ENCODE assay signal across 16 cellular contexts in genomic region chr2:12110074-12110473, GRCh38.
DNase-seq lines count a peak whose midpoint lies in the region; ATAC-seq and TF ChIP-seq lines count a peak whose summit lies in the region.
"Had no signal": no experiment of that assay in that cellular context is flagged by ENCODE, and none has a peak within 500 bp of the region (broad histone marks: within the 10 kb centered on the region; RNA-seq: fewer than 3 reads in every experiment).

No MANE protein-coding gene starts in this region.

- H3K4me3 Mint-ChIP-seq in activated CD4-positive, alpha-beta T cell treated with anti-CD3 and anti-CD28 coated beads, Interleukin-2, amount 10 ng/mL, durations not matched to agents 7 days and 5 days, result no peak overlapping the region
- peak overlapping the region; percentile 33 for H3K4me3 Mint-ChIP-seq in T-helper 17 cell
- H3K4me3 Mint-ChIP-seq in stimulated activated memory B cell treated with anti-CD40 and anti-IgM and Interleukin-4, amounts not matched to agents 10 μg/mL and 1 μg/mL and 100 μg/mL, for 72 hours, result no peak overlapping the region
- H3K4me3 Mint-ChIP-seq: neural crest cell had no signal

- peaks cover 1% of the 10 kb centered on the region for H3K27me3 Mint-ChIP-seq in activated CD4-positive, alpha-beta T cell treated with anti-CD3 and anti-CD28 coated beads, Interleukin-2, amount 10 ng/mL, durations not matched to agents 7 days and 5 days
- H3K27me3 Mint-ChIP-seq in T-helper 17 cell, result no peaks in the 10 kb centered on the region
- H3K27me3 Mint-ChIP-seq in stimulated activated memory B cell treated with anti-CD40 and anti-IgM and Interleukin-4, amounts not matched to agents 10 μg/mL and 1 μg/mL and 100 μg/mL, for 72 hours, result no peaks in the 10 kb centered on the region

- ATAC-seq in T-helper 17 cell (peak; percentile 89), mucosa of descending colon (no peak)
- ATAC-seq in stimulated activated memory B cell treated with anti-CD40 and anti-IgM and Interleukin-4, amounts not matched to agents 10 μg/mL and 1 μg/mL and 100 μg/mL, for 72 hours, result no peak
- ATAC-seq: left ventricle myocardium superior had no signal

- H3K4me3 ChIP-seq in fibroblast of lung (replicated peaks in 1 of 4; ENCODE audit: control extremely low read depth in 1 of 4, insufficient read depth in 1 of 4, low read depth in 3 of 4, low read length in 4 of 4) (no peak overlapping the region), mucosa of descending colon (no peak overlapping the region)
- H3K4me3 ChIP-seq: HAP-1, skin epidermis had no signal

- intact Hi-C loops in mucosa of descending colon (cut with DNase I, micrococcal nuclease), result no loop called here

- H3K4me1 Mint-ChIP-seq in activated CD4-positive, alpha-beta T cell treated with anti-CD3 and anti-CD28 coated beads, Interleukin-2, amount 10 ng/mL, durations not matched to agents 7 days and 5 days, result peaks cover 26% of the 10 kb centered on the region
- H3K4me1 Mint-ChIP-seq in T-helper 17 cell, result peaks cover 19% of the 10 kb centered on the region
- H3K4me1 Mint-ChIP-seq in stimulated activated memory B cell treated with anti-CD40 and anti-IgM and Interleukin-4, amounts not matched to agents 10 μg/mL and 1 μg/mL and 100 μg/mL, for 72 hours, result peaks cover 58% of the 10 kb centered on the region

- no peaks in the 10 kb centered on the region for H4K20me1 ChIP-seq in fibroblast of lung (ENCODE audit: control insufficient read depth, extremely low read depth, insufficient read depth, low read length)

- CTCF ChIA-PET in activated CD4-positive, alpha-beta T cell treated with anti-CD3 and anti-CD28 coated beads, Interleukin-2, amount 10 ng/mL, durations not matched to agents 7 days and 5 days (lab: Charles Lee), result interaction anchor here (1.0 kb wide), 1 partner anchor 49 kb away, joined by 3 read pairs; no protein-coding TSS in a partner anchor

- H3K9me3 ChIP-seq in T-helper 17 cell (ENCODE audit: control insufficient read depth, low read length, poor library complexity, severe bottlenecking) (no peaks in the 10 kb centered on the region), fibroblast of lung (ENCODE audit: control insufficient read depth, insufficient read depth, low read depth, low read length) (no peaks in the 10 kb centered on the region), mucosa of descending colon (no peaks in the 10 kb centered on the region)
- H3K9me3 ChIP-seq: HAP-1 had no signal

- H3K79me2 ChIP-seq in fibroblast of lung (ENCODE audit: control insufficient read depth, insufficient read depth, low read length), result no peaks in the 10 kb centered on the region

- H3K27ac ChIP-seq in fibroblast of lung (ENCODE audit: insufficient read depth, low read length), result no peak overlapping the region
- H3K27ac ChIP-seq: skin epidermis had no signal

- no peaks in the 10 kb centered on the region for H3K9me3 Mint-ChIP-seq in activated CD4-positive, alpha-beta T cell treated with anti-CD3 and anti-CD28 coated beads, Interleukin-2, amount 10 ng/mL, durations not matched to agents 7 days and 5 days
- H3K9me3 Mint-ChIP-seq in stimulated activated memory B cell treated with anti-CD40 and anti-IgM and Interleukin-4, amounts not matched to agents 10 μg/mL and 1 μg/mL and 100 μg/mL, for 72 hours, result no peaks in the 10 kb centered on the region
- H3K9me3 Mint-ChIP-seq: activated naive CD4-positive, alpha-beta T cell treated with anti-CD3 and anti-CD28 coated beads, Interleukin-2, amount 50 U/mL, for 72 hours; neural crest cell had no signal

- peak overlapping the region; percentile 65 for H3K27ac Mint-ChIP-seq in activated CD4-positive, alpha-beta T cell treated with anti-CD3 and anti-CD28 coated beads, Interleukin-2, amount 10 ng/mL, durations not matched to agents 7 days and 5 days
- no peak overlapping the region for H3K27ac Mint-ChIP-seq in T-helper 17 cell
- H3K27ac Mint-ChIP-seq in stimulated activated memory B cell treated with anti-CD40 and anti-IgM and Interleukin-4, amounts not matched to agents 10 μg/mL and 1 μg/mL and 100 μg/mL, for 72 hours, result peak overlapping the region; percentile 50

- H2AFZ ChIP-seq in fibroblast of lung (ENCODE audit: low read length), result no peak overlapping the region

- H3K9ac ChIP-seq in fibroblast of lung (ENCODE audit: insufficient read depth, low read length), result no peak overlapping the region

- peak; percentile 39 for DNase-seq in activated CD4-positive, alpha-beta T cell treated with anti-CD3 and anti-CD28 coated beads, Interleukin-2, amount 10 ng/mL, durations not matched to agents 7 days and 5 days
- no peak for DNase-seq in activated CD4-positive, alpha-beta T cell treated with anti-CD3 and anti-CD28 coated beads, Interleukin-2, amount 50 U/mL, for 4 hours
- no peak for DNase-seq in T-helper 17 cell
- DNase-seq in fibroblast of lung (ENCODE audit: low read depth in 2 of 2), result peak; percentile 37 to 64
- no peak for DNase-seq in C1 segment of cervical spinal cord (lab: John Stamatoyannopoulos, UW)
- DNase-seq in hepatic stellate cell (ENCODE audit: low spot score), result no peak
- no peak for DNase-seq in mucosa of descending colon
- DNase-seq: hypothalamus, left ventricle myocardium superior, NCI-H2029, SHP77 treated with DMSO at 0.1 percent for 48 hours had no signal

- H3K36me3 Mint-ChIP-seq in activated CD4-positive, alpha-beta T cell treated with anti-CD3 and anti-CD28 coated beads, Interleukin-2, amount 10 ng/mL, durations not matched to agents 7 days and 5 days (ENCODE audit: low read depth), result no peaks in the 10 kb centered on the region
- H3K36me3 Mint-ChIP-seq in T-helper 17 cell (ENCODE audit: low read depth), result no peaks in the 10 kb centered on the region
- H3K36me3 Mint-ChIP-seq in stimulated activated memory B cell treated with anti-CD40 and anti-IgM and Interleukin-4, amounts not matched to agents 10 μg/mL and 1 μg/mL and 100 μg/mL, for 72 hours, result no peaks in the 10 kb centered on the region
- H3K36me3 Mint-ChIP-seq: activated naive CD4-positive, alpha-beta T cell treated with anti-CD3 and anti-CD28 coated beads, Interleukin-2, amount 50 U/mL, for 72 hours had no signal

- H3K4me2 ChIP-seq in fibroblast of lung (ENCODE audit: extremely low read depth, insufficient read depth, low read length), result no peak overlapping the region

- H3K27me3 ChIP-seq in fibroblast of lung (ENCODE audit: control insufficient read depth, insufficient read depth, low read length), result no peaks in the 10 kb centered on the region

- TF ChIP-seq CTCF in fibroblast of lung (conservative IDR thresholded peaks at IDR 0.05 in 1 of 2, IDR thresholded peaks at IDR 0.05 in 1 of 2; ENCODE audit: low read depth in 1 of 2, low read length in 2 of 2), result no peak
- no peak for TF ChIP-seq CTCF in mucosa of descending colon (IDR thresholded peaks at IDR 0.05)

- POLR2A ChIA-PET in activated CD4-positive, alpha-beta T cell treated with anti-CD3 and anti-CD28 coated beads, Interleukin-2, amount 10 ng/mL, durations not matched to agents 7 days and 5 days (lab: Charles Lee), result interaction anchor here (0.7 kb wide), 1 partner anchor 27 kb away, joined by 3 read pairs; no protein-coding TSS in a partner anchor

- H3K36me3 ChIP-seq in fibroblast of lung (ENCODE audit: control insufficient read depth, insufficient read depth, low read length) (no peaks in the 10 kb centered on the region), mucosa of descending colon (ENCODE audit: low read depth) (no peaks in the 10 kb centered on the region)
- H3K36me3 ChIP-seq: HAP-1 had no signal

- H3K4me1 ChIP-seq in fibroblast of lung (ENCODE audit: control insufficient read depth, extremely low read depth, insufficient read depth, low read length) (peaks cover 9% of the 10 kb centered on the region), mucosa of descending colon (ENCODE audit: low read depth) (no peaks in the 10 kb centered on the region)
- H3K4me1 ChIP-seq: HAP-1 had no signal

Comparison
In these comparisons a context has a peak if more than half of its experiments do, and no peak if none do; other contexts are left out.
1. DNase-seq: peak in activated CD4-positive, alpha-beta T cell treated with anti-CD3 and anti-CD28 coated beads, Interleukin-2, amount 10 ng/mL, durations not matched to agents 7 days and 5 days (single experiment) and fibroblast of lung (2 of 2); none in activated CD4-positive, alpha-beta T cell treated with anti-CD3 and anti-CD28 coated beads, Interleukin-2, amount 50 U/mL, for 4 hours (0 of 2), T-helper 17 cell (0 of 3), C1 segment of cervical spinal cord (0 of 14), hepatic stellate cell (single experiment) and mucosa of descending colon (0 of 3).